Comparison of ENCODE assay signal across 25 cellular contexts in the genomic region with DNA sequence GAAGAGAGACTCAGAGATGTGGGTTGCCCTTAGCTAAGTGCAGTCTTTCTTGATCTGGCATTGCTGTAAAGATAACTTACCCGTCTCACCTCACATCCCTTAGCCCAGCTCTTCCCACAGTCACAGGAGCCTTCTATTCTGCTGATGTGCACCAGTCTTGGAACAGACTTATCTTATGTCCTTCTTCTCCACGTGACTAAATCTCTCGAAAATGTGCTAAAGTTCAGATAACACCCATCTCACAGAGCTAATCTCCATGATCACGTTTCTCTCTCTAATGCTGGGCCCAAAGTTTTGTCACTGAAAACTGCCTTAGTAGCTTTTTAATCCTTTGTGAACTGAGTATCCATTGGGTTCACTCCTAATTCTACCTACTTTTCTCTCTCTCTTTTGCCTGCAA.
"Had no signal": no experiment of that assay in that cellular context is flagged by ENCODE, and none has a peak within 500 bp of the region (broad histone marks: within the 10 kb centered on the region; RNA-seq: fewer than 3 reads in every experiment).

No MANE protein-coding gene starts in this region.

- H3K9me3 ChIP-seq: left ventricle myocardium inferior, mucosa of descending colon, ovary, prostate gland, suprapubic skin, thoracic aorta, tibial artery, uterus had no signal

- H3K4me1 ChIP-seq: prostate gland, suprapubic skin, tibial artery, uterus had no signal

- H3K36me3 ChIP-seq: ovary, prostate gland, uterus had no signal

- ATAC-seq: naive thymus-derived CD4-positive, alpha-beta T cell; natural killer cell treated with Interleukin-12 subunit alpha and Interleukin-12 subunit beta and Interleukin-15 and Interleukin-18, amount 100 ng/mL, for 72 hours; right cardiac atrium; sciatic nerve; stimulated activated effector memory CD8-positive, alpha-beta T cell treated with anti-CD3 and anti-CD28 coated beads, Interleukin-12 subunit alpha, Interleukin-12 subunit beta, amount 100 ng/mL, for 72 hours had no signal

- H3K4me3 ChIP-seq: left ventricle myocardium inferior, lung, mucosa of descending colon, ovary, prostate gland, skin epidermis, suprapubic skin, thoracic aorta, tibial artery, uterus had no signal

- H3K27ac ChIP-seq: left ventricle myocardium inferior, ovary, prostate gland, skin epidermis, suprapubic skin, thoracic aorta, tibial artery, uterus had no signal

- H3K27me3 ChIP-seq: ovary, suprapubic skin, tibial artery, uterus had no signal

- DNase-seq: hippocampal formation; immature natural killer cell; kidney; left ventricle myocardium inferior; midbrain; ovary; posterior cingulate gyrus; retina; right cardiac atrium; stimulated activated CD4-positive, alpha-beta T cell treated with anti-CD3 and anti-CD28 coated beads, Interleukin-12 subunit alpha, Interleukin-12 subunit beta, amount 100 ng/mL, for 4 hours; stimulated activated CD4-positive, alpha-beta T cell treated with anti-CD3 and anti-CD28 coated beads, Interleukin-15, amount 100 ng/mL, for 24 hours; stimulated activated CD4-positive, alpha-beta T cell treated with anti-CD3 and anti-CD28 coated beads, Interleukin-4, amount 100 ng/mL, for 1 hour; stimulated activated naive CD4-positive, alpha-beta T cell; tibial artery; uterus had no signal
